ENCODE assay signal across 6 cellular contexts in the genomic region with DNA sequence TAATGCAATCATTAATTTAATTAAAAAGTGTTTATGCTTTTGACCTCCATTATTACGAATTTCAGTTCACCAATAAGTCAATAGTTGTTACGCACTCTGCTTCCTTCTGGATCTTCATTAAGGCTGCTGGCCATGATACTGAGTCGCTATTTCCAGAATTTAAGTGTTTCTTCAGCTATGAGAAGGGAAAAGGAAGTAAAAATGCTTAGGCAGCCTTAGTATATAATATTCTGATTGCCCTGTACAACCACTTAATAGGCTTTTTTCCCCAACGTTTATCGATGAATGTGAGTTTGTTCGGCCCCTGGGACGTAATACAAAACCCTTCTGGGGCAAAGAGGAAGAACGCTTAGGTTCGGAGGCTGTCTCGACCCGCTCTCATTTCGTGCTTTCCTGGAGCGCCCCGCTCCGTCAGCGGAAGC. TPM values are rescaled to one million over a fixed set of nuclear protein-coding genes. Genes with fewer than 3 reads are reported as not detected.
DNase-seq lines count a peak whose midpoint lies in the region; ATAC-seq and TF ChIP-seq lines count a peak whose summit lies in the region.

No MANE protein-coding gene starts in this region.

- intact Hi-C loops in ascending aorta (cut with DNase I), result loop anchor here (5.0 to 10.0 kb wide), 7 partner anchors 174 to 1957 kb away; a partner anchor contains a TSS

- peak overlapping the region; percentile 59 to 86 for H3K4me3 ChIP-seq in ascending aorta

- peak overlapping the region; percentile 97 to 98 (median 98) for H3K27ac Mint-ChIP-seq in naive B cell

- H3K27ac ChIP-seq in ascending aorta, result peak overlapping the region; percentile 98 to 100

- no peak for TF ChIP-seq CTCF in ascending aorta (IDR thresholded peaks at IDR 0.05)

- H3K9me3 ChIP-seq in ascending aorta, result no peaks in the 10 kb centered on the region

- H3K4me1 ChIP-seq in ascending aorta, result peaks cover 10 to 21% of the 10 kb centered on the region in 2 donors

- peak overlapping the region; percentile 91 to 99 (median 98) for H3K4me3 Mint-ChIP-seq in naive B cell

- peaks cover 6 to 21% of the 10 kb centered on the region in 2 donors for H3K36me3 ChIP-seq in ascending aorta

- H3K27me3 ChIP-seq in ascending aorta, result no peaks in the 10 kb centered on the region

- H3K36me3 Mint-ChIP-seq in naive B cell, result peaks cover 4 to 15% of the 10 kb centered on the region in 2 donors

- DNase-seq in stimulated activated CD4-positive, alpha-beta T cell treated with anti-CD3 and anti-CD28 coated beads, Interleukin-15, amount 100 ng/mL, for 24 hours, result peak; percentile 81
- DNase-seq in stimulated activated CD4-positive, alpha-beta T cell treated with anti-CD3 and anti-CD28 coated beads, Interleukin-4, amount 100 ng/mL, for 24 hours, result no peak
- DNase-seq in ascending aorta (ENCODE audit: low spot score in 2 of 2), result no peak
- DNase-seq in naive B cell, result no peak
- no peak for DNase-seq in cortex of kidney (lab: John Stamatoyannopoulos, UW)
- DNase-seq in NCI-H1417 (lab: John Stamatoyannopoulos, UW), result no peak

- peaks cover 36 to 54% (median 50%) of the 10 kb centered on the region in 3 donors for H3K4me1 Mint-ChIP-seq in naive B cell

- ATAC-seq in naive B cell (ENCODE audit: low read depth in 2 of 2), result peak; percentile 6 to 11

- no peaks in the 10 kb centered on the region for H3K27me3 Mint-ChIP-seq in naive B cell

- H3K9me3 Mint-ChIP-seq in naive B cell, result no peaks in the 10 kb centered on the region

RNA-seq across cellular contexts. Expression of a gene that starts 0.6 kb away (rescaled TPM):
- not detected for total RNA-seq in ascending aorta
- polyA plus RNA-seq in naive B cell (ENCODE audit: low read depth in 6 of 6), result 10 to 100 TPM; 45.8 to 70.6 (median 62.6) TPM

RNA-seq across cellular contexts. Expression of a gene that starts 1.3 kb away (rescaled TPM):
- 10.4 TPM for total RNA-seq in ascending aorta
- 10 to 100 TPM; 23.0 to 47.1 (median 28.9) TPM for polyA plus RNA-seq in naive B cell (ENCODE audit: low read depth in 6 of 6)

RNA-seq across cellular contexts. Expression of a gene that starts 18.5 kb away (rescaled TPM):
- not detected for total RNA-seq in ascending aorta
- polyA plus RNA-seq in naive B cell (ENCODE audit: low read depth in 6 of 6), result 1 to 10 TPM in 1 of 6 donors, under 1 TPM in 4, not detected in 1; 0.64 to 1.0 (median 0.85) TPM

RNA-seq across cellular contexts. Expression of a gene that starts 29.2 kb away (rescaled TPM):
- not detected for total RNA-seq in ascending aorta
- polyA plus RNA-seq in naive B cell (ENCODE audit: low read depth in 6 of 6), result not detected

RNA-seq across cellular contexts. Expression of a gene that starts 32.5 kb away (rescaled TPM):
- 0.53 TPM for total RNA-seq in ascending aorta
- under 1 TPM in 4 of 6 donors, not detected in 2; 0.47 to 0.58 (median 0.49) TPM for polyA plus RNA-seq in naive B cell (ENCODE audit: low read depth in 6 of 6)
